16 cellular contexts compared by ENCODE assay signal in the genomic region with DNA sequence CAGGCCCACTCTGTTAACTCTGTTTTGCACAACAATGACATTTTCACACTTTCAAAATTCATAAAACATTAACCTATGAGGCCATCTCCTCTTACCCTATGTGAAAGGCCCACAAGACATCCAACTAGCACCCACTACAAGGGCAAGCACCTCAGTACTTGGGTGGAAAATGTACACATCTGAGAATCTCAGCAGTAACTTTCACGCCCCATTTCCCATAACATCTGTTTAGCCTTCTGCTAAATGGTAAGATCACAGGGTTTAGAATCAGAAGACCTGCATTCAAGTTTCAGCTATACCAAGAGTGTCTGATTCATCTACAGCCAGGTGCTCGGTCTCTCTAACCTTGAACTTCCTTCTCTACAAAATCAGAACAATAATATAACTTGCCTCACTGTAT.
A peak's percentile ranks its signal among the peaks of the same experiment; 100 is the strongest.
DNase-seq lines count a peak whose midpoint lies in the region; ATAC-seq and TF ChIP-seq lines count a peak whose summit lies in the region.
"Had no signal": no experiment of that assay in that cellular context is flagged by ENCODE, and none has a peak within 500 bp of the region (broad histone marks: within the 10 kb centered on the region; RNA-seq: fewer than 3 reads in every experiment).

No MANE protein-coding gene starts in this region.

- CTCF ChIA-PET in PC-3 (lab: Charles Lee): no interaction called here

- H3F3A ChIP-seq in PC-3 (ENCODE audit: low read length, unreplicated experiment): no peaks in the 10 kb centered on the region

- no peak overlapping the region for H3K9ac ChIP-seq in PC-3 (ENCODE audit: low read length)

- intact Hi-C loops in PC-3 (cut with micrococcal nuclease): no loop called here

- H3K27ac ChIP-seq in PC-3 (ENCODE audit: low read length): no peak overlapping the region
- no peak overlapping the region for H3K27ac ChIP-seq in osteoblast (ENCODE audit: low read depth, low read length)
- H3K27ac ChIP-seq: adrenal gland, dorsolateral prefrontal cortex had no signal

- H3K4me1 ChIP-seq in PC-3 (ENCODE audit: insufficient read depth, low read length): no peaks in the 10 kb centered on the region
- H3K4me1 ChIP-seq in osteoblast (ENCODE audit: insufficient read depth, low read length): no peaks in the 10 kb centered on the region
- H3K4me1 ChIP-seq: adrenal gland had no signal

- no peak overlapping the region for H2AFZ ChIP-seq in PC-3 (ENCODE audit: low read length)
- no peak overlapping the region for H2AFZ ChIP-seq in osteoblast (ENCODE audit: low read length)

- H3K36me3 ChIP-seq in PC-3 (ENCODE audit: low read depth, low read length) (no peaks in the 10 kb centered on the region), osteoblast (ENCODE audit: insufficient read depth, low read length) (peaks cover 37% of the 10 kb centered on the region)

- no peak overlapping the region for H3K4me2 ChIP-seq in PC-3 (ENCODE audit: low read length)
- no peak overlapping the region for H3K4me2 ChIP-seq in osteoblast (ENCODE audit: insufficient read depth, low read length)

- no peak for TF ChIP-seq CTCF in PC-3 (conservative IDR thresholded peaks at IDR 0.05; ENCODE audit: low read depth, low read length)
- TF ChIP-seq CTCF in osteoblast (IDR thresholded peaks at IDR 0.05; ENCODE audit: extremely low read depth, low read depth, low read length): no peak

- BruUV-seq in PC-3 (replicated peaks; lab: Mats Ljungman, UMichigan): no TSS peak

- H3K9me3 ChIP-seq in PC-3 (ENCODE audit: low read length): no peaks in the 10 kb centered on the region
- no peaks in the 10 kb centered on the region for H3K9me3 ChIP-seq in osteoblast (ENCODE audit: low read depth, low read length)
- H3K9me3 ChIP-seq: adrenal gland, spleen had no signal

- H3K79me2 ChIP-seq in PC-3 (ENCODE audit: low read length) (no peaks in the 10 kb centered on the region), osteoblast (ENCODE audit: insufficient read depth, low read length) (no peaks in the 10 kb centered on the region)

- H3K27me3 ChIP-seq in PC-3 (ENCODE audit: low read length): no peaks in the 10 kb centered on the region
- H3K27me3 ChIP-seq in osteoblast (ENCODE audit: insufficient read depth, low read length): no peaks in the 10 kb centered on the region
- H3K27me3 ChIP-seq: adrenal gland, dorsolateral prefrontal cortex, spleen had no signal

- H3K4me3 ChIP-seq in PC-3 (ENCODE audit: low read length): no peak overlapping the region
- no peak overlapping the region for H3K4me3 ChIP-seq in osteoblast (ENCODE audit: insufficient read depth, low read length)
- H3K4me3 ChIP-seq: adrenal gland, dorsolateral prefrontal cortex, K562, spleen had no signal

- peak; percentile 74 for ATAC-seq in GM18508 (IDR thresholded peaks at IDR 0.05; ENCODE audit: insufficient read depth, unreplicated experiment)
- ATAC-seq in GM19463 (IDR thresholded peaks at IDR 0.05; ENCODE audit: unreplicated experiment): peak; percentile 96
- ATAC-seq in HG02852 (IDR thresholded peaks at IDR 0.05; ENCODE audit: unreplicated experiment): peak; percentile 72
- peak; percentile 67 for ATAC-seq in HG03575 (IDR thresholded peaks at IDR 0.05; ENCODE audit: extremely low read depth, insufficient number of reproducible peaks, low FRiP score, unreplicated experiment)
- ATAC-seq in PC-3: no peak
- ATAC-seq: activated CD8-positive, alpha-beta memory T cell treated with anti-CD3 and anti-CD28 coated beads, Interleukin-2, amount 10 ng/mL, durations not matched to agents 7 days and 5 days; HCT116; K562 had no signal

- DNase-seq in PC-3 (no peak), amygdala (lab: John Stamatoyannopoulos, UW) (no peak), osteoblast (ENCODE audit: insufficient read length, low spot score, missing footprints) (no peak)
- no peak for DNase-seq in stimulated activated CD4-positive, alpha-beta T cell treated with anti-CD3 and anti-CD28 coated beads, Interleukin-15, amount 100 ng/mL, for 24 hours
- DNase-seq: activated CD8-positive, alpha-beta memory T cell treated with anti-CD3 and anti-CD28 coated beads, Interleukin-2, amount 10 ng/mL, durations not matched to agents 7 days and 5 days; adrenal gland; CD4-positive, CD25-positive, alpha-beta regulatory T cell; dorsolateral prefrontal cortex; NCI-H1694 treated with DMSO at 0.1 percent for 48 hours; spleen had no signal

- H4K20me1 ChIP-seq in PC-3 (ENCODE audit: low read length): no peaks in the 10 kb centered on the region
- no peaks in the 10 kb centered on the region for H4K20me1 ChIP-seq in osteoblast (ENCODE audit: insufficient read depth, low read length)

- POLR2A ChIA-PET in PC-3 (lab: Charles Lee; ENCODE audit: unreplicated experiment): no interaction called here

- no peaks in the 10 kb centered on the region for H3K9me2 ChIP-seq in PC-3 (replicated peaks; ENCODE audit: low read length)
